8 cellular contexts compared by ENCODE assay signal in genomic region chr1:64042331-64043100, GRCh38.
DNase-seq lines count a peak whose midpoint lies in the region; ATAC-seq and TF ChIP-seq lines count a peak whose summit lies in the region.

No MANE protein-coding gene starts in this region.

- H3K4me1 ChIP-seq in esophagus squamous epithelium (peaks cover 7 to 41% (median 21%) of the 10 kb centered on the region in 3 donors), osteoblast (ENCODE audit: insufficient read depth, low read length) (peaks cover 65% of the 10 kb centered on the region)

- no peaks in the 10 kb centered on the region for H3K9me3 Mint-ChIP-seq in natural killer cell
- no peaks in the 10 kb centered on the region for H3K9me3 Mint-ChIP-seq in activated CD4-positive, alpha-beta T cell treated with anti-CD3 and anti-CD28 coated beads, Interleukin-2, amount 10 ng/mL, durations not matched to agents 24 days and 14 days

- no peaks in the 10 kb centered on the region for H3K9me3 ChIP-seq in esophagus squamous epithelium
- no peaks in the 10 kb centered on the region for H3K9me3 ChIP-seq in osteoblast (ENCODE audit: low read depth, low read length)

- in situ Hi-C loops in ACHN (cut with HindIII; ENCODE audit: low pct_ligation_motif_present, low pct_unique_long_range_greater_than_20kb, low sequenced_read_pairs), result no loop called here

- 46 to 53% methylated on average over 10 of the region's 10 CpGs for WGBS in esophagus squamous epithelium, 2 donors

- ATAC-seq in GM21737 (IDR thresholded peaks at IDR 0.05; ENCODE audit: unreplicated experiment) (no peak), natural killer cell (no peak)

- no peaks in the 10 kb centered on the region for H3K27me3 Mint-ChIP-seq in natural killer cell (ENCODE audit: low read depth in 2 of 2)
- peaks cover 4% of the 10 kb centered on the region for H3K27me3 Mint-ChIP-seq in activated CD4-positive, alpha-beta T cell treated with anti-CD3 and anti-CD28 coated beads, Interleukin-2, amount 10 ng/mL, durations not matched to agents 24 days and 14 days

- peaks cover 2% of the 10 kb centered on the region for H3K79me2 ChIP-seq in osteoblast (ENCODE audit: insufficient read depth, low read length)

- no peak for TF ChIP-seq POLR2A in esophagus squamous epithelium (IDR thresholded peaks at IDR 0.05)

- intact Hi-C loops in esophagus squamous epithelium (cut with DNase I), result no loop called here
- intact Hi-C loops in natural killer cell (cut with micrococcal nuclease), result no loop called here
- intact Hi-C loops in activated CD4-positive, alpha-beta T cell treated with anti-CD3 and anti-CD28 coated beads, Interleukin-2, amount 10 ng/mL, durations not matched to agents 24 days and 14 days (cut with micrococcal nuclease), result no loop called here

- no peak overlapping the region for H3K4me3 ChIP-seq in esophagus squamous epithelium
- H3K4me3 ChIP-seq in osteoblast (ENCODE audit: insufficient read depth, low read length), result no peak overlapping the region

- no peak overlapping the region for H3K27ac Mint-ChIP-seq in natural killer cell
- no peak overlapping the region for H3K27ac Mint-ChIP-seq in activated CD4-positive, alpha-beta T cell treated with anti-CD3 and anti-CD28 coated beads, Interleukin-2, amount 10 ng/mL, durations not matched to agents 24 days and 14 days

- no peak overlapping the region for H2AFZ ChIP-seq in osteoblast (ENCODE audit: low read length)

- H4K20me1 ChIP-seq in osteoblast (ENCODE audit: insufficient read depth, low read length), result no peaks in the 10 kb centered on the region

- no peak overlapping the region for H3K4me3 Mint-ChIP-seq in natural killer cell
- H3K4me3 Mint-ChIP-seq in activated CD4-positive, alpha-beta T cell treated with anti-CD3 and anti-CD28 coated beads, Interleukin-2, amount 10 ng/mL, durations not matched to agents 24 days and 14 days, result no peak overlapping the region

- no peaks in the 10 kb centered on the region for H3K27me3 ChIP-seq in esophagus squamous epithelium
- no peaks in the 10 kb centered on the region for H3K27me3 ChIP-seq in osteoblast (ENCODE audit: insufficient read depth, low read length)

- no peaks in the 10 kb centered on the region for H3K36me3 Mint-ChIP-seq in natural killer cell
- H3K36me3 Mint-ChIP-seq in activated CD4-positive, alpha-beta T cell treated with anti-CD3 and anti-CD28 coated beads, Interleukin-2, amount 10 ng/mL, durations not matched to agents 24 days and 14 days (ENCODE audit: low read depth), result no peaks in the 10 kb centered on the region

- H3K36me3 ChIP-seq in esophagus squamous epithelium, result no peaks in the 10 kb centered on the region
- no peaks in the 10 kb centered on the region for H3K36me3 ChIP-seq in osteoblast (ENCODE audit: insufficient read depth, low read length)

- no peaks in the 10 kb centered on the region for H3K4me1 Mint-ChIP-seq in natural killer cell
- H3K4me1 Mint-ChIP-seq in activated CD4-positive, alpha-beta T cell treated with anti-CD3 and anti-CD28 coated beads, Interleukin-2, amount 10 ng/mL, durations not matched to agents 24 days and 14 days, result no peaks in the 10 kb centered on the region

- H3K4me2 ChIP-seq in osteoblast (ENCODE audit: insufficient read depth, low read length), result peak overlapping the region; percentile 70

- TF ChIP-seq CTCF in esophagus squamous epithelium (IDR thresholded peaks at IDR 0.05), result no peak
- no peak for TF ChIP-seq CTCF in osteoblast (IDR thresholded peaks at IDR 0.05; ENCODE audit: extremely low read depth, low read depth, low read length)
- no peak for TF ChIP-seq CTCF in GM20000 (IDR thresholded peaks at IDR 0.05; ENCODE audit: extremely low read depth, missing control alignments)
- TF ChIP-seq CTCF in natural killer cell (IDR thresholded peaks at IDR 0.05), result no peak

- DNase-seq in ACHN (peak; percentile 70), NCI-H446 (lab: John Stamatoyannopoulos, UW) (peak; percentile 76 to 88), esophagus squamous epithelium (lab: John Stamatoyannopoulos, UW) (no peak), osteoblast (ENCODE audit: insufficient read length, low spot score, missing footprints) (peak; percentile 70), GM20000 (ENCODE audit: low spot score) (no peak), natural killer cell (no peak)
- DNase-seq in activated CD4-positive, alpha-beta T cell treated with anti-CD3 and anti-CD28 coated beads, Interleukin-2, amount 10 ng/mL, durations not matched to agents 24 days and 14 days, result no peak

- H3K27ac ChIP-seq in esophagus squamous epithelium, result peak overlapping the region in 3 of 4 donors; percentile 57 to 81 (median 78)
- H3K27ac ChIP-seq in osteoblast (ENCODE audit: low read depth, low read length), result peak overlapping the region; percentile 96

Comparison
In these comparisons a context has a peak if more than half of its experiments do, and no peak if none do; other contexts are left out.
1. DNase-seq: peak in ACHN (single experiment), NCI-H446 (2 of 2) and osteoblast (single experiment); none in esophagus squamous epithelium (single experiment), GM20000 (single experiment), natural killer cell (single experiment) and activated CD4-positive, alpha-beta T cell treated with anti-CD3 and anti-CD28 coated beads, Interleukin-2, amount 10 ng/mL, durations not matched to agents 24 days and 14 days (single experiment).